19 cellular contexts compared by ENCODE assay signal in the genomic region with DNA sequence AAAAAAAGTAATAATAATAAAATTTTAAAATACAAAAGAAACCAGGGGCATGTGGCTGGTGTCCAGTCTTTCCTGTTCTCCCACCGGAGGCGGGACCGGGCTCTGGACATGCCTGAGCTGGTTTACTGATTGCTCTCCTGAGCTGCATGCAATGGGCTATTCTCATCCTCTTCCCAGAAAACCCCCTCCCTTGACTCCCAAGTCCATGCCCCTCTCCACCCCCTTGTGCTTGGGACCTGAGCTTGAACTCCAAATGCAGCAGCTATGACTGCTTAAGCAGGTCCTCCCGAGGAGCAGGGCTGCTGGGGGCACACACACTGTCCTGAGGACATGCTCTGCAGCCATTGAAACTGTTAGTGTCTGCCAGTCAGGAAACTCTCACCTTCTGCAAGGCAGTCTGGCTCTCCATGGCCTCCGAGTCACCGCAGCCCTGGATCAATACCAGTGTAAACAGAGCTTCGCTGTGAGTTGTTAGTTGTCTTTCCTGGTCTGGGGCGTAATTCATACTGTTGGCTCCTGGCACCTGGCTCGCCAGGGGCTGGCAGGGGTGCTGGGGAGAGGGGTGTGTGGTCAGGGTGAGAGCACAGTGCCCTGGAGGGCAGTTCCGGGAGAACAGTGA. TPM values are rescaled to one million over a fixed set of nuclear protein-coding genes. Genes with fewer than 3 reads are reported as not detected.
DNase-seq lines count a peak whose midpoint lies in the region; ATAC-seq and TF ChIP-seq lines count a peak whose summit lies in the region.
"Had no signal": no experiment of that assay in that cellular context is flagged by ENCODE, and none has a peak within 500 bp of the region (broad histone marks: within the 10 kb centered on the region; RNA-seq: fewer than 3 reads in every experiment).

No MANE protein-coding gene starts in this region.

- H4K20me1 ChIP-seq in H9 (ENCODE audit: control insufficient read depth, insufficient read depth, insufficient read length): no peaks in the 10 kb centered on the region
- H4K20me1 ChIP-seq: BLaER1 had no signal

- H3K18ac ChIP-seq in H9 (ENCODE audit: insufficient read length, low read depth, low read length): no peak overlapping the region

- H2AFZ ChIP-seq in H9 (ENCODE audit: low read length): no peak overlapping the region

- no peak for TF ChIP-seq POLR2A in spleen (IDR thresholded peaks at IDR 0.05)

- no peak overlapping the region for H3T11ph ChIP-seq in H9 (ENCODE audit: low read length)

- no peak overlapping the region for H3K23ac ChIP-seq in H9 (ENCODE audit: insufficient read length, low read depth, low read length)

- H3K9ac ChIP-seq in H9 (ENCODE audit: extremely low read depth, insufficient read length, low read length): no peak overlapping the region
- H3K9ac ChIP-seq: BLaER1 had no signal

- no peak overlapping the region for H4K5ac ChIP-seq in H9 (ENCODE audit: insufficient read length, low read depth, low read length)

- no peak for ATAC-seq in HG03342 (IDR thresholded peaks at IDR 0.05; ENCODE audit: unreplicated experiment)
- no peak for ATAC-seq in HG03025 (IDR thresholded peaks at IDR 0.05; ENCODE audit: low FRiP score, unreplicated experiment)
- ATAC-seq: activated naive CD4-positive, alpha-beta T cell treated with anti-CD3 and anti-CD28 coated beads, Interleukin-2, amount 50 U/mL, for 72 hours; stimulated activated memory B cell treated with anti-CD40 and anti-IgM and Interleukin-4, amounts not matched to agents 10 μg/mL and 1 μg/mL and 100 μg/mL, for 72 hours had no signal

- H3K36me3 ChIP-seq in ectodermal cell (ENCODE audit: control insufficient read depth, insufficient read depth, low read length) (no peaks in the 10 kb centered on the region), spleen (no peaks in the 10 kb centered on the region), left ventricle myocardium inferior (no peaks in the 10 kb centered on the region)
- H3K36me3 ChIP-seq: BLaER1, upper lobe of left lung had no signal

- H3K79me2 ChIP-seq in H9 (ENCODE audit: insufficient read depth, low read length): no peaks in the 10 kb centered on the region

- H3K4me3 Mint-ChIP-seq in H9: no peak overlapping the region
- H3K4me3 Mint-ChIP-seq: stimulated activated memory B cell treated with anti-CD40 and anti-IgM and Interleukin-4, amounts not matched to agents 10 μg/mL and 1 μg/mL and 100 μg/mL, for 72 hours had no signal

- no peak for DNase-seq in H9
- DNase-seq in NCI-H748 (lab: John Stamatoyannopoulos, UW; ENCODE audit: unreplicated experiment): peak; percentile 94
- peak; percentile 52 for DNase-seq in spleen
- DNase-seq in left ventricle myocardium inferior: no peak
- no peak for DNase-seq in 8988T
- DNase-seq: activated T-cell treated with anti-CD3 and anti-CD28 coated beads, Interleukin-2, amount 50 U/mL, for 1 hour; DND-41; effector CD8-positive, alpha-beta T cell; KBM-7; kidney glomerular epithelial cell; NCI-H1436; NCI-H510A; upper lobe of left lung had no signal

- no peak overlapping the region for H4K8ac ChIP-seq in H9 (replicated peaks; ENCODE audit: insufficient read length, low read depth, low read length)

- peaks cover 2 to 3% of the 10 kb centered on the region in 2 experiments; a peak in 2 of 5 replicates for H3K9me3 Mint-ChIP-seq in H9
- H3K9me3 Mint-ChIP-seq: activated naive CD4-positive, alpha-beta T cell treated with anti-CD3 and anti-CD28 coated beads, Interleukin-2, amount 50 U/mL, for 72 hours had no signal

- no peak overlapping the region for H2BK12ac ChIP-seq in H9 (ENCODE audit: insufficient read length, low read depth, low read length)

- no peak overlapping the region for H3K56ac ChIP-seq in H9 (ENCODE audit: insufficient read length, low read depth, low read length)

- no peak overlapping the region for H2BK120ac ChIP-seq in H9 (ENCODE audit: low read depth, low read length, poor library complexity, severe bottlenecking)

- H3K9me3 ChIP-seq in H9 (ENCODE audit: control insufficient read depth, low read depth, low read length) (no peaks in the 10 kb centered on the region), ectodermal cell (ENCODE audit: control insufficient read depth, low read length) (no peaks in the 10 kb centered on the region), spleen (peaks cover 0 to 12% (median 6%) of the 10 kb centered on the region in 8 donors), left ventricle myocardium inferior (replicated peaks) (peaks cover 21% of the 10 kb centered on the region)

- H2BK5ac ChIP-seq in H9 (ENCODE audit: insufficient read length, low read length): no peak overlapping the region

- H3K27ac Mint-ChIP-seq in H9: peak overlapping the region; percentile 37 to 74 (median 53); a peak in 3 of 7 replicates
- H3K27ac Mint-ChIP-seq: activated naive CD4-positive, alpha-beta T cell treated with anti-CD3 and anti-CD28 coated beads, Interleukin-2, amount 50 U/mL, for 72 hours; stimulated activated memory B cell treated with anti-CD40 and anti-IgM and Interleukin-4, amounts not matched to agents 10 μg/mL and 1 μg/mL and 100 μg/mL, for 72 hours had no signal

- H3K4me2 ChIP-seq in H9 (ENCODE audit: insufficient read depth, insufficient read length, low read length): no peak overlapping the region
- H3K4me2 ChIP-seq: BLaER1 had no signal

- no peaks in the 10 kb centered on the region for H3K4me1 ChIP-seq in H9 (ENCODE audit: insufficient read depth, low read length)
- peaks cover 10% of the 10 kb centered on the region for H3K4me1 ChIP-seq in ectodermal cell (ENCODE audit: control insufficient read depth, insufficient read depth, low read length)
- H3K4me1 ChIP-seq in spleen: no peaks in the 10 kb centered on the region
- H3K4me1 ChIP-seq in left ventricle myocardium inferior: no peaks in the 10 kb centered on the region
- H3K4me1 ChIP-seq: BLaER1, upper lobe of left lung had no signal

- H4K91ac ChIP-seq in H9 (ENCODE audit: insufficient read length, low read depth, low read length): no peak overlapping the region

- no peak for TF ChIP-seq CTCF in H9 (conservative IDR thresholded peaks at IDR 0.05)
- no peak for TF ChIP-seq CTCF in spleen (IDR thresholded peaks at IDR 0.05 in 8 of 11, conservative IDR thresholded peaks at IDR 0.05 in 3 of 11)
- TF ChIP-seq CTCF in left ventricle myocardium inferior (IDR thresholded peaks at IDR 0.05; ENCODE audit: borderline replicate concordance): no peak

- no peak overlapping the region for H2AK5ac ChIP-seq in H9 (ENCODE audit: insufficient read length, low read length)

- peaks cover 0 to under 1% (median 0%) of the 10 kb centered on the region in 3 experiments; a peak in 2 of 7 replicates for H3K36me3 Mint-ChIP-seq in H9 (ENCODE audit: insufficient read depth in 1 of 3, low read depth in 3 of 3)
- H3K36me3 Mint-ChIP-seq: stimulated activated memory B cell treated with anti-CD40 and anti-IgM and Interleukin-4, amounts not matched to agents 10 μg/mL and 1 μg/mL and 100 μg/mL, for 72 hours had no signal

- no peaks in the 10 kb centered on the region for H3K79me1 ChIP-seq in H9 (ENCODE audit: insufficient read depth, low read depth, low read length, poor library complexity, severe bottlenecking)

- H2BK20ac ChIP-seq in H9 (ENCODE audit: low read depth, low read length, poor library complexity, severe bottlenecking): no peak overlapping the region

- no peak overlapping the region; the same call in 1 of the 2 replicates for H3K14ac ChIP-seq in H9 (ENCODE audit: insufficient read depth, low read length)

- no peak overlapping the region for H3K4me3 ChIP-seq in ectodermal cell (ENCODE audit: insufficient read depth, low read depth, low read length)
- no peak overlapping the region for H3K4me3 ChIP-seq in spleen
- no peak overlapping the region for H3K4me3 ChIP-seq in left ventricle myocardium inferior
- H3K4me3 ChIP-seq: BLaER1, upper lobe of left lung had no signal

- peaks cover 6 to 8% of the 10 kb centered on the region in 2 experiments; a peak in 1 of 4 replicates for H3K4me1 Mint-ChIP-seq in H9
- H3K4me1 Mint-ChIP-seq: stimulated activated memory B cell treated with anti-CD40 and anti-IgM and Interleukin-4, amounts not matched to agents 10 μg/mL and 1 μg/mL and 100 μg/mL, for 72 hours had no signal

- H2BK15ac ChIP-seq in H9 (ENCODE audit: low read depth, low read length): no peak overlapping the region

- no CpG with 5 or more reads among the region's 10 CpGs for WGBS in H9 (ENCODE audit: extremely low coverage, insufficient read length, low lambda C conversion rate)
- 89 to 91% methylated on average over 10 of the region's 10 CpGs for WGBS in ectodermal cell, 2 experiments
- WGBS in spleen, 5 donors: 64 to 71% (median 66%) methylated on average over 8 to 10 of the region's 10 CpGs

- no peak overlapping the region for H3K4ac ChIP-seq in H9 (ENCODE audit: low read depth, low read length)

- H3K27me3 ChIP-seq in H9 (ENCODE audit: insufficient read depth, low read length): no peaks in the 10 kb centered on the region
- H3K27me3 ChIP-seq in ectodermal cell (ENCODE audit: control insufficient read depth, insufficient read depth, low read length, poor library complexity, severe bottlenecking): no peaks in the 10 kb centered on the region
- H3K27me3 ChIP-seq in spleen (replicated peaks in 1 of 7): peaks cover 0 to 43% (median 0%) of the 10 kb centered on the region in 7 donors
- peaks cover 47% of the 10 kb centered on the region for H3K27me3 ChIP-seq in left ventricle myocardium inferior (ENCODE audit: low read depth)
- H3K27me3 ChIP-seq: BLaER1, upper lobe of left lung had no signal

- H3K23me2 ChIP-seq in H9 (ENCODE audit: insufficient read length, low read depth, low read length, poor library complexity, severe bottlenecking): no peaks in the 10 kb centered on the region

- intact Hi-C loops in spleen (cut with DNase I; ENCODE audit: low total_unique reads) (no loop called here), left ventricle myocardium inferior (cut with micrococcal nuclease) (no loop called here)

- H3K27me3 Mint-ChIP-seq in H9 (ENCODE audit: low read depth): peaks cover 4% of the 10 kb centered on the region
- H3K27me3 Mint-ChIP-seq: stimulated activated memory B cell treated with anti-CD40 and anti-IgM and Interleukin-4, amounts not matched to agents 10 μg/mL and 1 μg/mL and 100 μg/mL, for 72 hours had no signal

- H3K27ac ChIP-seq in H9 (ENCODE audit: insufficient read length, low read depth, low read length) (no peak overlapping the region), ectodermal cell (ENCODE audit: insufficient read depth, low read depth, low read length, poor library complexity, severe bottlenecking) (peak overlapping the region; percentile 16), spleen (no peak overlapping the region), left ventricle myocardium inferior (replicated peaks) (no peak overlapping the region)
- H3K27ac ChIP-seq: BLaER1, upper lobe of left lung had no signal

RNA-seq across cellular contexts. Expression of gene CHST8, which starts 41.6 kb away (rescaled TPM):
- 4.9 and 5.1 TPM in 2 replicates for total RNA-seq in H9 (2021)
- 1.1 TPM for polyA plus RNA-seq in ectodermal cell (2013, experiment 1 of 4)
- 1.3 TPM for polyA plus RNA-seq in ectodermal cell (2013, experiment 2 of 4)
- 1.5 TPM for polyA plus RNA-seq in ectodermal cell (2013, experiment 3 of 4)
- 1.4 TPM for polyA plus RNA-seq in ectodermal cell (2013, experiment 4 of 4)
- total RNA-seq in spleen: 1 to 10 TPM in 6 of 7 donors, under 1 TPM in 1; 0.68 to 4.0 (median 1.7) TPM
- polyA plus RNA-seq in spleen: 1 to 10 TPM in 2 of 3 donors, under 1 TPM in 1; 0.43 to 2.1 (median 1.2) TPM
- 0.14 TPM for total RNA-seq in left ventricle myocardium inferior
- total RNA-seq: activated naive CD4-positive, alpha-beta T cell treated with anti-CD3 and anti-CD28 coated beads, Interleukin-2, amount 50 U/mL, for 72 hours had no signal

RNA-seq across cellular contexts. Expression of gene PEPD, which starts 58.5 kb away (rescaled TPM):
- 52.2 and 52.8 TPM in 2 replicates for total RNA-seq in H9 (2021)
- polyA plus RNA-seq in ectodermal cell (2013, experiment 1 of 4): 62.0 TPM
- 60.6 TPM for polyA plus RNA-seq in ectodermal cell (2013, experiment 2 of 4)
- 50.5 TPM for polyA plus RNA-seq in ectodermal cell (2013, experiment 3 of 4)
- polyA plus RNA-seq in ectodermal cell (2013, experiment 4 of 4): 53.6 TPM
- 10 to 100 TPM; 54.8 to 98.3 (median 70.7) TPM for total RNA-seq in spleen
- polyA plus RNA-seq in spleen: 10 to 100 TPM; 38.4 to 72.2 (median 62.0) TPM
- 30.0 TPM for total RNA-seq in left ventricle myocardium inferior

Comparison
In these comparisons a context has a peak if more than half of its experiments do, and no peak if none do; other contexts are left out.
1. DNase-seq: peak in NCI-H748 (single experiment) and spleen (single experiment); none in H9 (single experiment), left ventricle myocardium inferior (single experiment) and 8988T (single experiment).